9 cellular contexts compared by ENCODE assay signal in the genomic region with DNA sequence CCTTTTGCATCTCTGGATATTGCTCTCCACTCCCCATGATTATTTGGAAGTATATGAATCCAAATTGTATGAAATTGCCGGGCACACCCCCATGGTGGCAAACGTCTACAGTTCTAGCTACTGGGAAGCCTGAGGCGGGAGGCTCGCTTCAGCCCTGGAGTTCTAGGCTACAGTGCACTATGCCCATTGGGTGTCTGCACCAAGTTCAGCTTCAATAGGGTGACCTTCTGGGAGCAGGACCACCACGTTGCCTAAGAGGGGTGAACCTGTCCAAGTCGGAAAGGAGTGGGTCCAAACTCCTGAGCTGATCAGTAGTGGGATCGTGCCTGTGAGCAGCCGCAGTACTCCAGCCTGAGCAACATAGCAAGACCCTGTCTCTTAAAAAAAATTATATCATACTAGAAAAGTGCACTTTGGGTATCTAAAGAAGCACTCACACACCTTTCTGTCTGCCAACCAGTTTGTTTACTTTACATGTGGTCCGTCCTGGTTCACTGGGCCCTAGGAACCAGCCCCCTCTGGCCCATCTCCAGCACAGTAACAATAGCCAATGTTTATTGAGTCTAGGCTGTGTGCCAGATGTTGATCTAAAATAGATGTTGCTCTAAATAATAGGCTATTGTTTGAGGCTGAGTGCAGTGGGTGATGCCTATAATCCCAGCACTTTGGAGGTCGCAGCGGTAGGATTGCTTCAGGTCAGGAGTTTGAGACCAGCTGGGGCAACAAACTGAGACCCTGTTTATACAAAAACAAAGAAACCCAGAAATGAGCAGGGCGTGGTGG. TPM values are rescaled to one million over a fixed set of nuclear protein-coding genes. Genes with fewer than 3 reads are reported as not detected.
A peak's percentile ranks its signal among the peaks of the same experiment; 100 is the strongest.
DNase-seq lines count a peak whose midpoint lies in the region; ATAC-seq and TF ChIP-seq lines count a peak whose summit lies in the region.
"Had no signal": no experiment of that assay in that cellular context is flagged by ENCODE, and none has a peak within 500 bp of the region (broad histone marks: within the 10 kb centered on the region; RNA-seq: fewer than 3 reads in every experiment).

No MANE protein-coding gene starts in this region.

- H2BK12ac ChIP-seq in trophoblast cell (ENCODE audit: low read length), result no peak overlapping the region

- no peak overlapping the region for H2BK120ac ChIP-seq in trophoblast cell (ENCODE audit: insufficient read depth, low read length, poor library complexity)

- H2BK5ac ChIP-seq in trophoblast cell (ENCODE audit: low read depth, low read length, poor library complexity), result no peak overlapping the region

- H3K36me3 ChIP-seq in transverse colon (no peaks in the 10 kb centered on the region), trophoblast cell (ENCODE audit: control insufficient read depth in 1 of 2, insufficient read depth in 2 of 2, low read length in 2 of 2) (no peaks in the 10 kb centered on the region), osteoblast (ENCODE audit: insufficient read depth, low read length) (no peaks in the 10 kb centered on the region)

- H3K4me2 ChIP-seq in trophoblast cell (ENCODE audit: low read length), result no peak overlapping the region
- no peak overlapping the region for H3K4me2 ChIP-seq in osteoblast (ENCODE audit: insufficient read depth, low read length)

- H3K4me1 ChIP-seq in right cardiac atrium (ENCODE audit: control insufficient read depth, insufficient read depth, low read length) (peaks cover 3% of the 10 kb centered on the region), transverse colon (peaks cover 0 to 16% (median 7%) of the 10 kb centered on the region in 4 donors), trophoblast cell (ENCODE audit: control insufficient read depth in 1 of 2, insufficient read depth in 2 of 2, low read length in 2 of 2) (peaks cover 4 to 5% of the 10 kb centered on the region in 2 experiments), osteoblast (ENCODE audit: insufficient read depth, low read length) (no peaks in the 10 kb centered on the region)

- TF ChIP-seq CTCF in transverse colon (IDR thresholded peaks at IDR 0.05) (no peak), osteoblast (IDR thresholded peaks at IDR 0.05; ENCODE audit: extremely low read depth, low read depth, low read length) (no peak)

- intact Hi-C loops in right cardiac atrium (cut with DNase I), result no loop called here
- intact Hi-C loops in transverse colon (cut with DNase I; ENCODE audit: low total_unique reads), result no loop called here

- H2AK5ac ChIP-seq in trophoblast cell (ENCODE audit: low read length), result no peak overlapping the region

- no peak overlapping the region for H4K8ac ChIP-seq in trophoblast cell (ENCODE audit: low read depth, low read length)

- TF ChIP-seq POLR2A in transverse colon (IDR thresholded peaks at IDR 0.05), result no peak

- no peak for TF ChIP-seq EP300 in transverse colon (IDR thresholded peaks at IDR 0.05; ENCODE audit: low read depth)

- no peak overlapping the region for H3K14ac ChIP-seq in trophoblast cell (ENCODE audit: low read length)

- H4K20me1 ChIP-seq in osteoblast (ENCODE audit: insufficient read depth, low read length), result no peaks in the 10 kb centered on the region

- no peak overlapping the region for H2AFZ ChIP-seq in trophoblast cell (ENCODE audit: insufficient read depth, low read length, poor library complexity)
- H2AFZ ChIP-seq in osteoblast (ENCODE audit: low read length), result no peak overlapping the region

- no peak overlapping the region for H3K9ac ChIP-seq in trophoblast cell (ENCODE audit: low read length)

- DNase-seq in NCI-H1436 (lab: John Stamatoyannopoulos, UW) (peak; percentile 43), SHP77 treated with DMSO at 0.1 percent for 48 hours (lab: John Stamatoyannopoulos, UW) (peak; percentile 66), right cardiac atrium (peak in 1 of 3 donors; percentile 72), transverse colon (peak; percentile 82), DMS114 treated with DMSO at 0.1 percent for 48 hours (lab: John Stamatoyannopoulos, UW; ENCODE audit: unreplicated experiment) (no peak), trophoblast cell (no peak), osteoblast (ENCODE audit: insufficient read length, low spot score, missing footprints) (no peak)
- DNase-seq: T-cell had no signal

- no peak overlapping the region for H3K4ac ChIP-seq in trophoblast cell (ENCODE audit: low read depth, low read length)

- no peak overlapping the region for H4K91ac ChIP-seq in trophoblast cell (ENCODE audit: low read depth, low read length)

- 70% methylated on average over 12 of the region's 12 CpGs for WGBS in right cardiac atrium
- WGBS in transverse colon (ENCODE audit: low coverage in 1 of 2), 2 donors, result 51 to 53% methylated on average over 7 to 12 of the region's 12 CpGs
- WGBS in trophoblast cell (ENCODE audit: extremely low coverage, insufficient coverage, insufficient read length), result no CpG with 5 or more reads among the region's 12 CpGs

- no peak overlapping the region for H3K4me3 ChIP-seq in right cardiac atrium (ENCODE audit: low read length)
- no peak overlapping the region for H3K4me3 ChIP-seq in transverse colon
- H3K4me3 ChIP-seq in trophoblast cell (ENCODE audit: low read depth, low read length), result no peak overlapping the region
- H3K4me3 ChIP-seq in osteoblast (ENCODE audit: insufficient read depth, low read length), result no peak overlapping the region

- H3K27ac ChIP-seq in right cardiac atrium (ENCODE audit: low read length) (peak overlapping the region; percentile 49), transverse colon (peak overlapping the region in 3 of 4 donors; percentile 9 to 64 (median 33)), trophoblast cell (ENCODE audit: low read depth, low read length) (no peak overlapping the region), osteoblast (ENCODE audit: low read depth, low read length) (no peak overlapping the region)

- H3K23ac ChIP-seq in trophoblast cell (ENCODE audit: low read length), result no peak overlapping the region

- H3K79me1 ChIP-seq in trophoblast cell (ENCODE audit: low read length), result no peaks in the 10 kb centered on the region

- ATAC-seq in right cardiac atrium, result peak; percentile 34 to 50
- ATAC-seq: activated T-helper 17 cell treated with anti-CD3 and anti-CD28 coated beads, Interleukin-2, amount 50 U/mL, for 72 hours; T-cell had no signal

- no peaks in the 10 kb centered on the region for H3K79me2 ChIP-seq in trophoblast cell (ENCODE audit: control insufficient read depth, insufficient read depth, low read length, poor library complexity)
- H3K79me2 ChIP-seq in osteoblast (ENCODE audit: insufficient read depth, low read length), result no peaks in the 10 kb centered on the region

- H3K27me3 ChIP-seq in right cardiac atrium (ENCODE audit: control insufficient read depth, insufficient read depth) (no peaks in the 10 kb centered on the region), transverse colon (no peaks in the 10 kb centered on the region), trophoblast cell (ENCODE audit: insufficient read depth, low read length) (no peaks in the 10 kb centered on the region), osteoblast (ENCODE audit: insufficient read depth, low read length) (peaks cover 15% of the 10 kb centered on the region)

- H3K18ac ChIP-seq in trophoblast cell (ENCODE audit: low read length), result no peak overlapping the region

- H3K9me3 ChIP-seq in right cardiac atrium (ENCODE audit: control insufficient read depth, low read length) (no peaks in the 10 kb centered on the region), transverse colon (no peaks in the 10 kb centered on the region), trophoblast cell (ENCODE audit: insufficient read depth, low read depth, low read length) (peaks cover 5% of the 10 kb centered on the region), osteoblast (ENCODE audit: low read depth, low read length) (no peaks in the 10 kb centered on the region)

- no peak overlapping the region for H4K12ac ChIP-seq in trophoblast cell (ENCODE audit: low read depth, low read length)

- in situ Hi-C loops in transverse colon (cut with MboI; ENCODE audit: low pct_ligation_motif_present in 1 of 4, low pct_unique_long_range_greater_than_20kb in 1 of 4, low sequenced_read_pairs in 3 of 4), result loop anchor here in 1 of 4 donors (25.0 kb wide), 1 partner anchor 292 kb away; no protein-coding TSS in a partner anchor

RNA-seq across cellular contexts. Expression of a gene that starts 16.4 kb away (rescaled TPM):
- total RNA-seq in right cardiac atrium, result 10 to 100 TPM; 49.0 to 57.2 (median 54.0) TPM
- polyA plus RNA-seq in right cardiac atrium, result 49.1 TPM
- total RNA-seq in transverse colon, result 100 to 1,000 TPM in 1 of 4 donors, 10 to 100 TPM in 3; 51.6 to 203 (median 74.1) TPM
- polyA plus RNA-seq in trophoblast cell (2013), result 26.9 and 28.6 TPM in 2 replicates
- 37.4 and 44.2 TPM in 2 replicates for total RNA-seq in osteoblast

RNA-seq across cellular contexts. Expression of a gene that starts 24.9 kb away (rescaled TPM):
- total RNA-seq in right cardiac atrium (10 to 100 TPM; 68.1 to 94.4 (median 76.4) TPM), transverse colon (100 to 1,000 TPM in 2 of 4 donors, 10 to 100 TPM in 2; 70.2 to 231 (median 111) TPM), osteoblast (27.4 and 27.9 TPM in 2 replicates)
- polyA plus RNA-seq in right cardiac atrium, result 158 TPM
- polyA plus RNA-seq in trophoblast cell (2013), result 50.6 and 52.2 TPM in 2 replicates

RNA-seq across cellular contexts. Expression of a gene that starts 32.9 kb away (rescaled TPM):
- total RNA-seq in right cardiac atrium (10 to 100 TPM; 40.1 to 54.6 (median 40.9) TPM), transverse colon (10 to 100 TPM; 45.8 to 95.8 (median 58.4) TPM), osteoblast (29.2 and 31.8 TPM in 2 replicates)
- polyA plus RNA-seq in right cardiac atrium, result 30.6 TPM
- 69.3 and 74.1 TPM in 2 replicates for polyA plus RNA-seq in trophoblast cell (2013)

RNA-seq across cellular contexts. Expression of a gene that starts 57.7 kb away (rescaled TPM):
- total RNA-seq in right cardiac atrium, result 10 to 100 TPM; 22.4 to 27.4 (median 26.2) TPM
- polyA plus RNA-seq in right cardiac atrium, result 19.3 TPM
- 100 to 1,000 TPM in 1 of 4 donors, 10 to 100 TPM in 3; 22.4 to 174 (median 30.9) TPM for total RNA-seq in transverse colon
- 25.5 and 28.2 TPM in 2 replicates for polyA plus RNA-seq in trophoblast cell (2013)
- total RNA-seq in osteoblast, result 12.7 and 15.2 TPM in 2 replicates

Comparison
In these comparisons a context has a peak if more than half of its experiments do, and no peak if none do; other contexts are left out.
1. DNase-seq: peak in NCI-H1436 (single experiment), SHP77 treated with DMSO at 0.1 percent for 48 hours (single experiment) and transverse colon (single experiment); none in DMS114 treated with DMSO at 0.1 percent for 48 hours (single experiment), trophoblast cell (0 of 2) and osteoblast (single experiment).
2. H3K27ac ChIP-seq: peak in right cardiac atrium (single experiment) and transverse colon (3 of 4); none in trophoblast cell (single experiment) and osteoblast (single experiment).